In genomic region chr1:212461916-212462660, GRCh38 we compare ENCODE assay signal across 21 cellular contexts.
"Had no signal": no experiment of that assay in that cellular context is flagged by ENCODE, and none has a peak within 500 bp of the region (broad histone marks: within the 10 kb centered on the region; RNA-seq: fewer than 3 reads in every experiment).

No MANE protein-coding gene starts in this region.

- H3K27me3 Mint-ChIP-seq: activated CD4-positive, alpha-beta T cell treated with anti-CD3 and anti-CD28 coated beads, Interleukin-2, amount 10 ng/mL, durations not matched to agents 24 days and 14 days; activated CD8-positive, alpha-beta T cell treated with anti-CD3 and anti-CD28 coated beads for 36 hours; activated naive CD8-positive, alpha-beta T cell; activated T-cell treated with anti-CD3 and anti-CD28 coated beads, Interleukin-2, amount 50 U/mL, for 24 hours had no signal

- H3K27ac Mint-ChIP-seq: activated CD4-positive, alpha-beta T cell treated with anti-CD3 and anti-CD28 coated beads, Interleukin-2, amount 10 ng/mL, durations not matched to agents 24 days and 14 days; activated CD8-positive, alpha-beta T cell treated with anti-CD3 and anti-CD28 coated beads for 36 hours; activated naive CD8-positive, alpha-beta T cell; activated T-cell treated with anti-CD3 and anti-CD28 coated beads, Interleukin-2, amount 50 U/mL, for 24 hours; immature natural killer cell had no signal

- H3K27me3 ChIP-seq: colonic mucosa, heart right ventricle, neutrophil, pancreas, transverse colon, vagina had no signal

- H3K36me3 Mint-ChIP-seq: activated naive CD8-positive, alpha-beta T cell; immature natural killer cell; naive thymus-derived CD8-positive, alpha-beta T cell had no signal

- H3K4me3 ChIP-seq: colonic mucosa, heart right ventricle, pancreas, transverse colon, vagina had no signal

- H3K36me3 ChIP-seq: colonic mucosa, heart right ventricle, neutrophil, pancreas, transverse colon, vagina had no signal

- H3K4me1 ChIP-seq: colonic mucosa, pancreas, transverse colon had no signal

- ATAC-seq: activated CD8-positive, alpha-beta T cell treated with anti-CD3 and anti-CD28 coated beads for 36 hours; heart right ventricle; left ventricle myocardium superior; naive thymus-derived CD8-positive, alpha-beta T cell; pancreas had no signal

- H3K9me3 Mint-ChIP-seq: activated CD4-positive, alpha-beta T cell treated with anti-CD3 and anti-CD28 coated beads, Interleukin-2, amount 10 ng/mL, durations not matched to agents 24 days and 14 days; activated CD8-positive, alpha-beta T cell treated with anti-CD3 and anti-CD28 coated beads for 36 hours; activated T-cell treated with anti-CD3 and anti-CD28 coated beads, Interleukin-2, amount 50 U/mL, for 24 hours; immature natural killer cell; naive thymus-derived CD8-positive, alpha-beta T cell had no signal

- H3K4me3 Mint-ChIP-seq: activated CD4-positive, alpha-beta T cell treated with anti-CD3 and anti-CD28 coated beads, Interleukin-2, amount 10 ng/mL, durations not matched to agents 24 days and 14 days; activated CD8-positive, alpha-beta T cell treated with anti-CD3 and anti-CD28 coated beads for 36 hours; activated naive CD8-positive, alpha-beta T cell; activated T-cell treated with anti-CD3 and anti-CD28 coated beads, Interleukin-2, amount 50 U/mL, for 24 hours; immature natural killer cell; naive thymus-derived CD8-positive, alpha-beta T cell had no signal

- H3K4me1 Mint-ChIP-seq: immature natural killer cell had no signal

- DNase-seq: activated CD4-positive, alpha-beta T cell treated with anti-CD3 and anti-CD28 coated beads, Interleukin-2, amount 10 ng/mL, durations not matched to agents 24 days and 14 days; activated CD8-positive, alpha-beta T cell treated with anti-CD3 and anti-CD28 coated beads for 36 hours; activated gamma-delta T cell; activated T-cell treated with anti-CD3 and anti-CD28 coated beads, Interleukin-2, amount 50 U/mL, for 24 hours; colonic mucosa; foreskin melanocyte; heart right ventricle; immature natural killer cell; kidney glomerular epithelial cell; left ventricle myocardium superior; mesenchymal stem cell; pancreas; stimulated activated CD8-positive, alpha-beta memory T cell treated with anti-CD3 and anti-CD28 coated beads, Interleukin-4, amount 100 ng/mL, for 48 hours; stimulated activated naive CD4-positive, alpha-beta T cell treated with Interleukin-2 at 50 U/mL for 16 hours; T-helper 1 cell; T-helper 9 cell; transverse colon had no signal

- H3K27ac ChIP-seq: colonic mucosa, heart right ventricle, neutrophil, pancreas, transverse colon, vagina had no signal
